20 cellular contexts compared by ENCODE assay signal in genomic region chr2:201977651-201978050, GRCh38.
"Had no signal": no experiment of that assay in that cellular context is flagged by ENCODE, and none has a peak within 500 bp of the region (broad histone marks: within the 10 kb centered on the region; RNA-seq: fewer than 3 reads in every experiment).

No MANE protein-coding gene starts in this region.

- DNase-seq: activated CD4-positive, alpha-beta T cell treated with anti-CD3 and anti-CD28 coated beads, Interleukin-2, amount 10 ng/mL, durations not matched to agents 24 days and 14 days; activated CD4-positive, CD25-positive, alpha-beta regulatory T cell; activated CD8-positive, alpha-beta memory T cell treated with anti-CD3 and anti-CD28 coated beads, Interleukin-2, amount 50 U/mL, for 4 hours; activated CD8-positive, alpha-beta T cell treated with anti-CD3 and anti-CD28 coated beads, Interleukin-2, amount 10 ng/mL, durations not matched to agents 7 days and 5 days; activated gamma-delta T cell; activated T-cell treated with anti-CD3 and anti-CD28 coated beads, Interleukin-2, amount 50 U/mL, for 48 hours; cortex of kidney; effector CD8-positive, alpha-beta T cell; heart left ventricle; naive B cell; posterior cingulate gyrus; small intestine; stimulated activated CD4-positive, alpha-beta T cell treated with anti-CD3 and anti-CD28 coated beads, Interleukin-4, amount 100 ng/mL, for 24 hours; stimulated activated naive CD4-positive, alpha-beta T cell had no signal

- H3K27ac Mint-ChIP-seq: activated CD4-positive, alpha-beta T cell treated with anti-CD3 and anti-CD28 coated beads, Interleukin-2, amount 10 ng/mL, durations not matched to agents 24 days and 14 days; activated CD8-positive, alpha-beta T cell treated with anti-CD3 and anti-CD28 coated beads, Interleukin-2, amount 10 ng/mL, durations not matched to agents 7 days and 5 days; activated naive CD4-positive, alpha-beta T cell treated with anti-CD3 and anti-CD28 coated beads, Interleukin-2, amount 50 U/mL, for 72 hours; naive B cell had no signal

- H3K4me1 Mint-ChIP-seq: activated CD4-positive, alpha-beta T cell treated with anti-CD3 and anti-CD28 coated beads, Interleukin-2, amount 10 ng/mL, durations not matched to agents 24 days and 14 days; central memory CD8-positive, alpha-beta T cell; naive B cell had no signal

- H3K4me3 Mint-ChIP-seq: activated CD4-positive, alpha-beta T cell treated with anti-CD3 and anti-CD28 coated beads, Interleukin-2, amount 10 ng/mL, durations not matched to agents 24 days and 14 days; activated CD8-positive, alpha-beta T cell treated with anti-CD3 and anti-CD28 coated beads, Interleukin-2, amount 10 ng/mL, durations not matched to agents 7 days and 5 days; central memory CD8-positive, alpha-beta T cell; naive B cell had no signal

- H3K4me1 ChIP-seq: tibial nerve had no signal

- FAIRE-seq: endothelial cell of umbilical vein, frontal cortex, small intestine had no signal

- H3K9me3 Mint-ChIP-seq: activated CD4-positive, alpha-beta T cell treated with anti-CD3 and anti-CD28 coated beads, Interleukin-2, amount 10 ng/mL, durations not matched to agents 24 days and 14 days; activated naive CD4-positive, alpha-beta T cell treated with anti-CD3 and anti-CD28 coated beads, Interleukin-2, amount 50 U/mL, for 72 hours; central memory CD8-positive, alpha-beta T cell had no signal

- H3K4me3 ChIP-seq: heart left ventricle, tibial nerve had no signal

- ATAC-seq: activated CD8-positive, alpha-beta T cell treated with anti-CD3 and anti-CD28 coated beads, Interleukin-2, amount 10 ng/mL, durations not matched to agents 7 days and 5 days; activated naive CD4-positive, alpha-beta T cell treated with anti-CD3 and anti-CD28 coated beads, Interleukin-2, amount 50 U/mL, for 72 hours; heart left ventricle had no signal

- H3K9me3 ChIP-seq: heart left ventricle, neutrophil, tibial nerve had no signal

- H3K36me3 Mint-ChIP-seq: activated naive CD4-positive, alpha-beta T cell treated with anti-CD3 and anti-CD28 coated beads, Interleukin-2, amount 50 U/mL, for 72 hours; naive B cell had no signal

- H3K27me3 ChIP-seq: neutrophil, tibial nerve had no signal

- H3K27ac ChIP-seq: heart left ventricle, neutrophil, tibial nerve had no signal

- H3K36me3 ChIP-seq: heart left ventricle, neutrophil, tibial nerve had no signal
